ENCODE assay signal across 8 cellular contexts in the genomic region with DNA sequence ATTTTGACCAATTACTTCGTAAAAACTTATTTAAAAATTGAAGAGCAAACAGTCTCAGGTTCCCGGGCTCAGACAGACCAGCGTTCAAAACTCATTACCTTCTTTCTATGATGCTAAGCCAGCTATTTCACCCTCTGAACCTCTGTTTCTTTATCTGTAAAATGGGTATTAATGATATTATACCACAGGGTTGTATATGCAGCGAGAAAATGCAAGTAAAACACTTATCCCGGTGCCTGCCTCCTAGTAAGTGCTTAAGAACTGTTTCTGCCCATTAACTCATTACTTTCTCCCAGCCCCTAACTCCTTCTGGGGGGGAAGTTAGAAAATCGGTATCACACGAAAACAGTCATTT. TPM values are rescaled to one million over a fixed set of nuclear protein-coding genes. Genes with fewer than 3 reads are reported as not detected.
DNase-seq lines count a peak whose midpoint lies in the region; ATAC-seq and TF ChIP-seq lines count a peak whose summit lies in the region.

No MANE protein-coding gene starts in this region.

- BruUV-seq in MCF 10A (replicated peaks; lab: Mats Ljungman, UMichigan) = no TSS peak

- peak overlapping the region; percentile 78 to 83 for H3K27ac ChIP-seq in right atrium auricular region
- peak overlapping the region; percentile 70 for H3K27ac ChIP-seq in vagina

- no peaks in the 10 kb centered on the region for H3K9me3 ChIP-seq in right atrium auricular region
- no peaks in the 10 kb centered on the region for H3K9me3 ChIP-seq in mucosa of descending colon
- H3K9me3 ChIP-seq in vagina = no peaks in the 10 kb centered on the region

- no peaks in the 10 kb centered on the region for H3K9me3 Mint-ChIP-seq in MCF 10A (ENCODE audit: unreplicated experiment)

- H3K4me1 ChIP-seq in right atrium auricular region (peaks cover 0 to 47% of the 10 kb centered on the region in 2 donors), mucosa of descending colon (ENCODE audit: low read depth) (peaks cover 38% of the 10 kb centered on the region), vagina (peaks cover 44% of the 10 kb centered on the region)

- peak overlapping the region; percentile 87 for H3K4me3 Mint-ChIP-seq in MCF 10A (ENCODE audit: unreplicated experiment)

- DNase-seq in right atrium auricular region (ENCODE audit: low spot score) = no peak
- no peak for DNase-seq in cardiac septum (ENCODE audit: low spot score)
- no peak for DNase-seq in MCF 10A (ENCODE audit: unreplicated experiment)
- no peak for DNase-seq in mucosa of descending colon
- no peak for DNase-seq in vagina (ENCODE audit: extremely low spot score in 2 of 2)
- DNase-seq in DMS79 (lab: John Stamatoyannopoulos, UW) = no peak
- no peak for DNase-seq in SK-N-DZ (ENCODE audit: low spot score)

- H3K36me3 Mint-ChIP-seq in MCF 10A (ENCODE audit: insufficient read depth, unreplicated experiment) = peaks cover 7% of the 10 kb centered on the region

- CTCF ChIA-PET in MCF 10A (lab: Yijun Ruan, JAX) = interaction anchor here (0.9 to 1.1 kb wide), 3 partner anchors 14 to 316 kb away, joined by 3 read pairs; no protein-coding TSS in a partner anchor

- H3K27me3 ChIP-seq in right atrium auricular region = no peaks in the 10 kb centered on the region
- H3K27me3 ChIP-seq in vagina = no peaks in the 10 kb centered on the region

- H3K4me3 ChIP-seq in right atrium auricular region (peak overlapping the region; percentile 79 to 92), mucosa of descending colon (peak overlapping the region; percentile 75), vagina (peak overlapping the region; percentile 86 to 91)

- H3K27ac Mint-ChIP-seq in MCF 10A (ENCODE audit: low read depth, unreplicated experiment) = peak overlapping the region; percentile 89

- ATAC-seq in mucosa of descending colon (no peak), GM19467 (IDR thresholded peaks at IDR 0.05; ENCODE audit: unreplicated experiment) (no peak)

- POLR2A ChIA-PET in MCF 10A (lab: Yijun Ruan, JAX) = interaction anchor here (0.6 to 1.3 kb wide), 4 partner anchors 53 to 310 kb away, joined by 3 to 4 read pairs (median 3); a partner anchor contains a TSS

- no peaks in the 10 kb centered on the region for H3K27me3 Mint-ChIP-seq in MCF 10A (ENCODE audit: insufficient read depth, unreplicated experiment)

- intact Hi-C loops in cardiac septum (cut with DNase I) = loop anchor here (10.0 kb wide), 3 partner anchors 160 to 410 kb away; a partner anchor contains a TSS
- intact Hi-C loops in MCF 10A (cut with micrococcal nuclease) = loop anchor here (10.0 kb wide), 1 partner anchor 410 kb away; a partner anchor contains a TSS
- intact Hi-C loops in mucosa of descending colon (cut with DNase I, micrococcal nuclease) = no loop called here
- intact Hi-C loops in vagina (cut with DNase I) = loop anchor here (10.0 kb wide), 1 partner anchor 350 kb away; no protein-coding TSS in a partner anchor

- TF ChIP-seq CTCF in right atrium auricular region (IDR thresholded peaks at IDR 0.05) = no peak
- TF ChIP-seq CTCF in MCF 10A (IDR thresholded peaks at IDR 0.05; ENCODE audit: unreplicated experiment) = no peak
- TF ChIP-seq CTCF in mucosa of descending colon (IDR thresholded peaks at IDR 0.05) = no peak
- no peak for TF ChIP-seq CTCF in vagina (IDR thresholded peaks at IDR 0.05)

- no peak for TF ChIP-seq POLR2A in vagina (IDR thresholded peaks at IDR 0.05)

- H3K4me1 Mint-ChIP-seq in MCF 10A (ENCODE audit: insufficient read depth, unreplicated experiment) = peaks cover 24% of the 10 kb centered on the region

- H3K36me3 ChIP-seq in right atrium auricular region = no peaks in the 10 kb centered on the region
- H3K36me3 ChIP-seq in mucosa of descending colon (ENCODE audit: low read depth) = no peaks in the 10 kb centered on the region
- no peaks in the 10 kb centered on the region for H3K36me3 ChIP-seq in vagina

RNA-seq across cellular contexts. Expression of a gene that starts 0.4 kb away (rescaled TPM):
- 10 to 100 TPM; 11.2 to 13.7 TPM for total RNA-seq in right atrium auricular region
- total RNA-seq in cardiac septum = 18.6 TPM
- total RNA-seq in MCF 10A (2022) = 28.4 and 29.5 TPM in 2 replicates
- total RNA-seq in mucosa of descending colon = 100 to 1,000 TPM in 1 of 3 donors, 10 to 100 TPM in 2; 54.4 to 116 (median 76.5) TPM
- 19.4 TPM for total RNA-seq in vagina
- polyA plus RNA-seq in SK-N-DZ (2014; cell fraction: cytosol; rRNA removed) = 9.1 and 9.7 TPM in 2 replicates
- polyA plus RNA-seq in SK-N-DZ (2014; cell fraction: nucleus; rRNA removed) = 5.4 and 10.3 TPM in 2 replicates

RNA-seq across cellular contexts. Expression of a gene that starts 41.0 kb away (rescaled TPM):
- total RNA-seq in right atrium auricular region (not detected), cardiac septum (not detected), MCF 10A (2022) (not detected in 2 replicates), mucosa of descending colon (not detected), vagina (not detected)
- polyA plus RNA-seq in SK-N-DZ (2014; cell fraction: cytosol; rRNA removed) = not detected in 2 replicates
- polyA plus RNA-seq in SK-N-DZ (2014; cell fraction: nucleus; rRNA removed) = not detected in 2 replicates

Comparison
In these comparisons a context has a peak if more than half of its experiments do, and no peak if none do; other contexts are left out.
1. intact Hi-C loops: an anchor here in cardiac septum (10.0 kb wide), MCF 10A (10.0 kb wide) and vagina (10.0 kb wide); none called in mucosa of descending colon.